In the genomic region with DNA sequence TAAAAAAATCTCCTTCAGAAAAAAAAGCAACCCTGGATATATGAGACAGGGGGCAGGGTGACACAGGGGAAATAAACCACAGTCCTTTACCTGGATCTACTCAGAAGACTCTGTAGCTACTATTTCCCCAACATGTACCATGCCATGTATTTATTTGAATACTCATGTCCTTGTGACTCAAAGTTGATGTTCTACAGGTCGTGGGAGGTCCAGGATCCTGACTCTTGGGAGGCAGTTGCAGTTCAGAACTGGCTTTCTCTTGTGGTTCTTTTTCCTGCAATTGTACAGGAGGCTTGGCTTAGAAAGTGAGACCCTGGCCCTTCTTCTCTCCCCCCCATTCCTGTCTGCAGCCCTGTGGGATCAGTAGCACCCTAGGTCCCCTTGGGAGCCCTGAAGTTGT, we compare ENCODE assay signal across 20 cellular contexts. TPM values are rescaled to one million over a fixed set of nuclear protein-coding genes. Genes with fewer than 3 reads are reported as not detected.
DNase-seq lines count a peak whose midpoint lies in the region; ATAC-seq and TF ChIP-seq lines count a peak whose summit lies in the region.
"Had no signal": no experiment of that assay in that cellular context is flagged by ENCODE, and none has a peak within 500 bp of the region (broad histone marks: within the 10 kb centered on the region; RNA-seq: fewer than 3 reads in every experiment).

No MANE protein-coding gene starts in this region.

- intact Hi-C loops in sciatic nerve (cut with DNase I) = no loop called here

- H3K27ac Mint-ChIP-seq in T-helper 17 cell = peak overlapping the region; percentile 76
- H3K27ac Mint-ChIP-seq: endodermal cell had no signal

- no peaks in the 10 kb centered on the region for H3K36me3 ChIP-seq in BLaER1 treated with 17β-estradiol and CSF1 and Interleukin-3, amounts not matched to agents 10 nM and 100 nM
- H3K36me3 ChIP-seq in GM23248 (ENCODE audit: low read depth) = no peaks in the 10 kb centered on the region
- H3K36me3 ChIP-seq: HAP-1, neutrophil had no signal

- no peak overlapping the region for H3K4me3 ChIP-seq in BLaER1 treated with 17β-estradiol and CSF1 and Interleukin-3, amounts not matched to agents 10 nM and 100 nM
- no peak overlapping the region for H3K4me3 ChIP-seq in GM23248
- H3K4me3 ChIP-seq in fibroblast of villous mesenchyme (ENCODE audit: low read depth, low read length) = no peak overlapping the region
- H3K4me3 ChIP-seq: HAP-1 had no signal

- peaks cover 0 to 22% (median 13%) of the 10 kb centered on the region in 11 experiments; a peak in 13 of 22 replicates for H3K9me3 ChIP-seq in BLaER1 treated with 17β-estradiol and CSF1 and Interleukin-3, amounts not matched to agents 10 nM and 100 nM (replicated peaks in 1 of 11)
- H3K9me3 ChIP-seq in GM23248 (ENCODE audit: low read depth) (no peaks in the 10 kb centered on the region), T-helper 17 cell (ENCODE audit: control insufficient read depth, low read length, poor library complexity, severe bottlenecking) (no peaks in the 10 kb centered on the region)
- H3K9me3 ChIP-seq: HAP-1, neutrophil had no signal

- no peaks in the 10 kb centered on the region for H3K36me3 Mint-ChIP-seq in T-helper 17 cell (ENCODE audit: low read depth)

- peak overlapping the region in 7 of 11 experiments; percentile 13 to 62 (median 42); a peak in 8 of 22 replicates for H3K27ac ChIP-seq in BLaER1 treated with 17β-estradiol and CSF1 and Interleukin-3, amounts not matched to agents 10 nM and 100 nM
- H3K27ac ChIP-seq in GM23248 = peak overlapping the region; percentile 78; the same call in 1 of the 2 replicates
- H3K27ac ChIP-seq: neutrophil had no signal

- no peak for ATAC-seq in T-helper 17 cell
- ATAC-seq in sciatic nerve = no peak

- peak; percentile 32 for DNase-seq in GM23248
- no peak for DNase-seq in T-helper 17 cell
- DNase-seq in fibroblast of villous mesenchyme (ENCODE audit: low read depth) = peak; percentile 65
- no peak for DNase-seq in DMS 273 treated with DMSO at 0.1 percent for 48 hours (lab: John Stamatoyannopoulos, UW)
- no peak for DNase-seq in sciatic nerve (ENCODE audit: low spot score)
- DNase-seq in activated CD8-positive, alpha-beta memory T cell treated with anti-CD3 and anti-CD28 coated beads, Interleukin-2, amount 50 U/mL, for 48 hours = no peak
- DNase-seq in epidermal melanocyte (ENCODE audit: insufficient read length, low spot score) = no peak
- DNase-seq: activated CD4-positive, alpha-beta T cell treated with anti-CD3 and anti-CD28 coated beads for 48 hours; activated naive CD4-positive, alpha-beta T cell treated with anti-CD3 and anti-CD28 coated beads, Interleukin-2, amount 10 ng/mL, durations not matched to agents 7 days and 5 days; Calu3; endodermal cell; immature natural killer cell; T-cell had no signal

- in situ Hi-C loops in GM23248 (cut with MboI) = no loop called here

- WGBS in GM23248 (ENCODE audit: low coverage in 1 of 2, low lambda C conversion rate in 2 of 2, missing lambda C conversion rate in 2 of 2), 2 experiments = 83 to 100% methylated on average over 1 of the region's 1 CpG

- H3K27me3 ChIP-seq in BLaER1 treated with 17β-estradiol and CSF1 and Interleukin-3, amounts not matched to agents 10 nM and 100 nM = peaks cover 0 to 18% (median 0%) of the 10 kb centered on the region in 11 experiments; a peak in 3 of 22 replicates
- no peaks in the 10 kb centered on the region for H3K27me3 ChIP-seq in GM23248 (replicated peaks; ENCODE audit: insufficient read depth)

- no peaks in the 10 kb centered on the region for H4K20me1 ChIP-seq in BLaER1 treated with 17β-estradiol and CSF1 and Interleukin-3, amounts not matched to agents 10 nM and 100 nM
- H4K20me1 ChIP-seq in GM23248 (ENCODE audit: insufficient read depth) = no peaks in the 10 kb centered on the region

- no peak overlapping the region for H2AFZ ChIP-seq in GM23248

- H3K9me2 ChIP-seq in GM23248 (ENCODE audit: insufficient read depth) = no peaks in the 10 kb centered on the region

- no peak overlapping the region for H3K4me3 Mint-ChIP-seq in T-helper 17 cell
- H3K4me3 Mint-ChIP-seq: activated naive CD4-positive, alpha-beta T cell treated with anti-CD3 and anti-CD28 coated beads, Interleukin-2, amount 10 ng/mL, durations not matched to agents 7 days and 5 days; endodermal cell; immature natural killer cell had no signal

- peaks cover 35% of the 10 kb centered on the region for H3K27me3 Mint-ChIP-seq in T-helper 17 cell
- H3K27me3 Mint-ChIP-seq: T-cell had no signal

- H3K9ac ChIP-seq in BLaER1 treated with 17β-estradiol and CSF1 and Interleukin-3, amounts not matched to agents 10 nM and 100 nM = peak overlapping the region in 1 of 11 experiments; percentile 19; a peak in 1 of 22 replicates
- peak overlapping the region; percentile 57; the same call in 1 of the 2 replicates for H3K9ac ChIP-seq in GM23248

- H3F3A ChIP-seq in GM23248 (ENCODE audit: insufficient read depth) = peaks cover 23% of the 10 kb centered on the region

- H3K4me2 ChIP-seq in BLaER1 treated with 17β-estradiol and CSF1 and Interleukin-3, amounts not matched to agents 10 nM and 100 nM = peak overlapping the region; percentile 59 to 83 (median 71); a peak in 21 of 22 replicates
- H3K4me2 ChIP-seq in GM23248 (ENCODE audit: unreplicated experiment) = no peak overlapping the region

- no peak for TF ChIP-seq CTCF in fibroblast of villous mesenchyme (IDR thresholded peaks at IDR 0.05; ENCODE audit: insufficient read depth, low read depth, low read length)

- H3K4me1 ChIP-seq in BLaER1 treated with 17β-estradiol and CSF1 and Interleukin-3, amounts not matched to agents 10 nM and 100 nM = peaks cover 17 to 40% (median 24%) of the 10 kb centered on the region in 10 experiments
- peaks cover 46% of the 10 kb centered on the region for H3K4me1 ChIP-seq in GM23248 (ENCODE audit: insufficient read depth)
- H3K4me1 ChIP-seq: HAP-1 had no signal

- peaks cover 19% of the 10 kb centered on the region for H3K4me1 Mint-ChIP-seq in T-helper 17 cell

- no peaks in the 10 kb centered on the region for H3K79me2 ChIP-seq in GM23248 (ENCODE audit: insufficient read depth)

RNA-seq across cellular contexts. Expression of gene IL24, which starts 5.8 kb away (rescaled TPM):
- total RNA-seq in GM23248 (2014; rRNA removed; shearing (Covaris generic)) = 2.4 TPM in 1 of 2 replicates, not detected in the other
- 0.49 and 0.52 TPM in 2 replicates for polyA plus RNA-seq in GM23248 (2016; fragmentation: Nextera tagmentation; extraction: Ambion mirVana)
- not detected for total RNA-seq in T-helper 17 cell
- total RNA-seq in fibroblast of villous mesenchyme = 0.86 and 2.6 TPM in 2 replicates
- total RNA-seq in sciatic nerve = not detected
- total RNA-seq: Calu3, endodermal cell, lower leg skin, pulmonary artery endothelial cell, subcutaneous adipose tissue, ureter had no signal

RNA-seq across cellular contexts. Expression of gene IL20, which starts 26.0 kb away (rescaled TPM):
- 0.25 TPM in 1 of 2 replicates, not detected in the other for total RNA-seq in GM23248 (2014; rRNA removed; shearing (Covaris generic))
- polyA plus RNA-seq in GM23248 (2016; fragmentation: Nextera tagmentation; extraction: Ambion mirVana) = not detected in 2 replicates
- not detected for total RNA-seq in T-helper 17 cell
- total RNA-seq in fibroblast of villous mesenchyme = 0.32 and 0.86 TPM in 2 replicates
- not detected for total RNA-seq in sciatic nerve
- total RNA-seq: Calu3, endodermal cell, lower leg skin, pulmonary artery endothelial cell, subcutaneous adipose tissue, T-cell, ureter had no signal
- polyA plus RNA-seq: immature natural killer cell had no signal

RNA-seq across cellular contexts. Expression of gene FCMR, which starts 30.3 kb away (rescaled TPM):
- total RNA-seq in GM23248 (2014; rRNA removed; shearing (Covaris generic)) = 1.2 TPM in 1 of 2 replicates, not detected in the other
- polyA plus RNA-seq in GM23248 (2016; fragmentation: Nextera tagmentation; extraction: Ambion mirVana) = 0.94 and 2.3 TPM in 2 replicates
- 100 to 1,000 TPM; 206 to 249 TPM for total RNA-seq in T-helper 17 cell
- total RNA-seq in fibroblast of villous mesenchyme = 1.3 and 1.6 TPM in 2 replicates
- 5.0 TPM for total RNA-seq in sciatic nerve
- total RNA-seq: endodermal cell, pulmonary artery endothelial cell had no signal

RNA-seq across cellular contexts. Expression of gene PIGR, which starts 54.9 kb away (rescaled TPM):
- not detected in 2 replicates for total RNA-seq in GM23248 (2014; rRNA removed; shearing (Covaris generic))
- polyA plus RNA-seq in GM23248 (2016; fragmentation: Nextera tagmentation; extraction: Ambion mirVana) = not detected in 2 replicates
- total RNA-seq in T-helper 17 cell (not detected), fibroblast of villous mesenchyme (not detected in 2 replicates), sciatic nerve (0.49 TPM)
- total RNA-seq: endodermal cell, pulmonary artery endothelial cell had no signal

Comparison
In these comparisons a context has a peak if more than half of its experiments do, and no peak if none do; other contexts are left out.
1. DNase-seq: peak in GM23248 (single experiment) and fibroblast of villous mesenchyme (single experiment); none in T-helper 17 cell (0 of 3), DMS 273 treated with DMSO at 0.1 percent for 48 hours (single experiment), sciatic nerve (single experiment), activated CD8-positive, alpha-beta memory T cell treated with anti-CD3 and anti-CD28 coated beads, Interleukin-2, amount 50 U/mL, for 48 hours (single experiment) and epidermal melanocyte (single experiment).
2. RNA of gene FCMR, which starts 30.3 kb away (total RNA-seq): 206 to 249 TPM in T-helper 17 cell; 5.0 TPM in sciatic nerve (single experiment), 1.3 to 1.6 TPM in fibroblast of villous mesenchyme and 1.2 TPM in GM23248; every median in the first group is over 10 times any median in the second.